ENCODE assay signal across 13 cellular contexts in genomic region chr1:2252423-2252822, GRCh38. TPM values are rescaled to one million over a fixed set of nuclear protein-coding genes. Genes with fewer than 3 reads are reported as not detected.
DNase-seq lines count a peak whose midpoint lies in the region; ATAC-seq and TF ChIP-seq lines count a peak whose summit lies in the region.
"Had no signal": no experiment of that assay in that cellular context is flagged by ENCODE, and none has a peak within 500 bp of the region (broad histone marks: within the 10 kb centered on the region; RNA-seq: fewer than 3 reads in every experiment).

No MANE protein-coding gene starts in this region.

- no peak for ATAC-seq in CD8-positive, alpha-beta T cell
- ATAC-seq in natural killer cell = no peak
- ATAC-seq: effector memory CD8-positive, alpha-beta T cell; HCT116 had no signal

- POLR2A ChIA-PET in CD8-positive, alpha-beta T cell (lab: Charles Lee) = interaction anchor here (0.7 to 1.1 kb wide), 2 partner anchors 23 to 47 kb away, joined by 3 to 5 read pairs; no protein-coding TSS in a partner anchor

- H3K27ac Mint-ChIP-seq in CD8-positive, alpha-beta T cell = no peak overlapping the region
- no peak overlapping the region for H3K27ac Mint-ChIP-seq in natural killer cell
- H3K27ac Mint-ChIP-seq: effector memory CD8-positive, alpha-beta T cell had no signal

- H3K36me3 Mint-ChIP-seq in CD8-positive, alpha-beta T cell = peaks cover 30% of the 10 kb centered on the region
- H3K36me3 Mint-ChIP-seq in natural killer cell = no peaks in the 10 kb centered on the region

- in situ Hi-C loops in HAP-1 (cut with MboI; ENCODE audit: low sequenced_read_pairs) = no loop called here

- H3K4me3 Mint-ChIP-seq in CD8-positive, alpha-beta T cell = peak overlapping the region; percentile 5
- peak overlapping the region; percentile 68 for H3K4me3 Mint-ChIP-seq in natural killer cell

- H3K4me2 ChIP-seq in BLaER1 = 0 out of 2 replicates have a peak overlapping the region, but pooled peaks have one; percentile 53

- H3K27ac ChIP-seq in BLaER1 = no peak overlapping the region
- no peak overlapping the region for H3K27ac ChIP-seq in CD8-positive, alpha-beta T cell (ENCODE audit: low read depth, low read length)
- H3K27ac ChIP-seq in ascending aorta = peak overlapping the region; percentile 34 to 89
- H3K27ac ChIP-seq: pancreas had no signal

- H3K4me3 ChIP-seq in BLaER1 = no peak overlapping the region
- H3K4me3 ChIP-seq in CD8-positive, alpha-beta T cell (ENCODE audit: low read depth, low read length) = no peak overlapping the region
- H3K4me3 ChIP-seq in ascending aorta = no peak overlapping the region
- H3K4me3 ChIP-seq in HAP-1 = no peak overlapping the region
- H3K4me3 ChIP-seq: BLaER1 treated with 17β-estradiol and CSF1 and Interleukin-3, amounts not matched to agents 10 nM and 100 nM; pancreas had no signal

- H3K36me3 ChIP-seq in BLaER1 = peaks cover 14% of the 10 kb centered on the region; the same call in 1 of the 2 replicates
- no peaks in the 10 kb centered on the region for H3K36me3 ChIP-seq in CD8-positive, alpha-beta T cell (ENCODE audit: insufficient read depth, low read length)
- peaks cover 0 to 9% of the 10 kb centered on the region in 2 donors for H3K36me3 ChIP-seq in ascending aorta
- H3K36me3 ChIP-seq in HAP-1 (replicated peaks) = peaks cover 8% of the 10 kb centered on the region
- H3K36me3 ChIP-seq: pancreas had no signal

- H3K27me3 Mint-ChIP-seq in CD8-positive, alpha-beta T cell (ENCODE audit: low read depth) = no peaks in the 10 kb centered on the region
- H3K27me3 Mint-ChIP-seq in natural killer cell (ENCODE audit: low read depth in 2 of 2) = no peaks in the 10 kb centered on the region
- H3K27me3 Mint-ChIP-seq: effector memory CD8-positive, alpha-beta T cell had no signal

- H3K9ac ChIP-seq in BLaER1 = no peak overlapping the region

- no peaks in the 10 kb centered on the region for H3K27me3 ChIP-seq in BLaER1
- H3K27me3 ChIP-seq in CD8-positive, alpha-beta T cell (ENCODE audit: insufficient read depth, low read length) = no peaks in the 10 kb centered on the region
- no peaks in the 10 kb centered on the region for H3K27me3 ChIP-seq in ascending aorta
- no peaks in the 10 kb centered on the region for H3K27me3 ChIP-seq in HAP-1 (ENCODE audit: low read depth)
- H3K27me3 ChIP-seq: BLaER1 treated with 17β-estradiol and CSF1 and Interleukin-3, amounts not matched to agents 10 nM and 100 nM; pancreas had no signal

- TF ChIP-seq CTCF in CD8-positive, alpha-beta T cell (IDR thresholded peaks at IDR 0.05) = no peak
- no peak for TF ChIP-seq CTCF in ascending aorta (IDR thresholded peaks at IDR 0.05)
- TF ChIP-seq CTCF in natural killer cell (IDR thresholded peaks at IDR 0.05) = no peak

- CTCF ChIA-PET in CD8-positive, alpha-beta T cell (lab: Charles Lee) = interaction anchor here (0.7 to 1.4 kb wide), 4 partner anchors 18 to 65 kb away, joined by 3 read pairs; partner anchors contain the start of gene FAAP20

- H3K4me1 Mint-ChIP-seq in CD8-positive, alpha-beta T cell (ENCODE audit: low read depth) = peaks cover 47% of the 10 kb centered on the region
- H3K4me1 Mint-ChIP-seq in natural killer cell = peaks cover 17 to 31% of the 10 kb centered on the region in 2 donors

- peaks cover 88% of the 10 kb centered on the region for H3K4me1 ChIP-seq in BLaER1
- peaks cover 89% of the 10 kb centered on the region for H3K4me1 ChIP-seq in CD8-positive, alpha-beta T cell (ENCODE audit: insufficient read depth, low read length)
- H3K4me1 ChIP-seq in ascending aorta = peaks cover 41 to 83% of the 10 kb centered on the region in 2 donors
- peaks cover 12% of the 10 kb centered on the region for H3K4me1 ChIP-seq in HAP-1

- H4K20me1 ChIP-seq in BLaER1 = peaks cover 65% of the 10 kb centered on the region

- H3K9me3 ChIP-seq in BLaER1 = peaks cover 20% of the 10 kb centered on the region
- peaks cover 9% of the 10 kb centered on the region for H3K9me3 ChIP-seq in CD8-positive, alpha-beta T cell (ENCODE audit: low read length)
- peaks cover 0 to 8% of the 10 kb centered on the region in 2 donors for H3K9me3 ChIP-seq in ascending aorta
- no peaks in the 10 kb centered on the region for H3K9me3 ChIP-seq in HAP-1
- H3K9me3 ChIP-seq: pancreas had no signal

- DNase-seq in CD8-positive, alpha-beta T cell = no peak
- DNase-seq in ascending aorta (ENCODE audit: low spot score in 2 of 2) (no peak), natural killer cell (no peak), HAP-1 (ENCODE audit: low spot score in 2 of 2) (no peak), NCI-H1417 (lab: John Stamatoyannopoulos, UW) (no peak), DMS153 (lab: John Stamatoyannopoulos, UW) (no peak)
- DNase-seq: effector memory CD8-positive, alpha-beta T cell; mesendoderm; NCI-H1092 treated with DMSO at 0.1 percent for 48 hours had no signal

- intact Hi-C loops in CD8-positive, alpha-beta T cell (cut with DNase I, micrococcal nuclease) = loop anchor here in 1 of 2 experiments (2.0 kb wide), 1 partner anchor 16 kb away; no protein-coding TSS in a partner anchor
- intact Hi-C loops in ascending aorta (cut with DNase I) = loop anchor here (2.0 kb wide), 1 partner anchor 14 kb away; no protein-coding TSS in a partner anchor
- intact Hi-C loops in natural killer cell (cut with micrococcal nuclease) = no loop called here

- H3K9me3 Mint-ChIP-seq in CD8-positive, alpha-beta T cell = peaks cover 3% of the 10 kb centered on the region
- H3K9me3 Mint-ChIP-seq in natural killer cell = no peaks in the 10 kb centered on the region
- H3K9me3 Mint-ChIP-seq: effector memory CD8-positive, alpha-beta T cell had no signal

RNA-seq across cellular contexts. Expression of gene SKI, which starts 24.3 kb away (rescaled TPM):
- 100 to 1,000 TPM; 361 to 383 TPM for total RNA-seq in CD8-positive, alpha-beta T cell
- total RNA-seq in ascending aorta (139 TPM), natural killer cell (100 to 1,000 TPM in 2 of 3 donors, 10 to 100 TPM in 1; 96.9 to 145 (median 140) TPM)

RNA-seq across cellular contexts. Expression of gene FAAP20, which starts 57.9 kb away (rescaled TPM):
- 10 to 100 TPM; 53.6 to 61.1 TPM for total RNA-seq in CD8-positive, alpha-beta T cell
- total RNA-seq in ascending aorta = 38.3 TPM
- 10 to 100 TPM; 40.3 to 53.0 (median 43.3) TPM for total RNA-seq in natural killer cell

Comparison
In these comparisons a context has a peak if more than half of its experiments do, and no peak if none do; other contexts are left out.
1. H3K27ac ChIP-seq: peak in ascending aorta (2 of 2); none in BLaER1 (single experiment) and CD8-positive, alpha-beta T cell (single experiment).